In genomic region chr16:10979717-10980601, GRCh38 we compare ENCODE assay signal across 11 cellular contexts. TPM values are rescaled to one million over a fixed set of nuclear protein-coding genes. Genes with fewer than 3 reads are reported as not detected.
DNase-seq lines count a peak whose midpoint lies in the region; ATAC-seq, FAIRE-seq and TF ChIP-seq lines count a peak whose summit lies in the region.
"Had no signal": no experiment of that assay in that cellular context is flagged by ENCODE, and none has a peak within 500 bp of the region (broad histone marks: within the 10 kb centered on the region; RNA-seq: fewer than 3 reads in every experiment).

No MANE protein-coding gene starts in this region.

- intact Hi-C loops in IMR-90 (cut with micrococcal nuclease) = no loop called here
- intact Hi-C loops in mammary epithelial cell (cut with micrococcal nuclease) = no loop called here
- intact Hi-C loops in stomach (cut with DNase I; ENCODE audit: low total_unique reads) = no loop called here

- H3K4me1 ChIP-seq in IMR-90 (ENCODE audit: control insufficient read depth, insufficient read depth, low read length) (peaks cover 17% of the 10 kb centered on the region), mammary epithelial cell (ENCODE audit: insufficient read depth, low read length) (peaks cover 16% of the 10 kb centered on the region), keratinocyte (ENCODE audit: control insufficient read depth, extremely low read depth, insufficient read depth, low read length) (peaks cover 23% of the 10 kb centered on the region), stomach (peaks cover 17 to 39% (median 27%) of the 10 kb centered on the region in 4 donors)

- H2BK120ac ChIP-seq in IMR-90 (ENCODE audit: low read depth, low read length) = no peak overlapping the region

- no peak overlapping the region for H3K4me3 ChIP-seq in IMR-90 (ENCODE audit: insufficient read depth, low read depth, low read length)
- H3K4me3 ChIP-seq in mammary epithelial cell (replicated peaks in 1 of 3; ENCODE audit: insufficient read depth in 1 of 3, low read depth in 2 of 3, low read length in 3 of 3) = no peak overlapping the region
- H3K4me3 ChIP-seq in keratinocyte (ENCODE audit: control insufficient read depth in 2 of 3, extremely low read depth in 1 of 3, insufficient read depth in 2 of 3, low read depth in 1 of 3, low read length in 3 of 3) = no peak overlapping the region
- H3K4me3 ChIP-seq in stomach = no peak overlapping the region

- H2AK5ac ChIP-seq in IMR-90 (ENCODE audit: low read depth, low read length) = 0 out of 2 replicates have a peak overlapping the region, but pooled peaks have one; percentile 7

- no peak overlapping the region for H2BK15ac ChIP-seq in IMR-90 (ENCODE audit: low read depth, low read length)

- in situ Hi-C loops in IMR-90 (cut with MboI; ENCODE audit: low sequenced_read_pairs) = loop anchor here (10.0 kb wide), 1 partner anchor 115 kb away; no protein-coding TSS in a partner anchor
- in situ Hi-C loops in mammary epithelial cell (cut with MboI; ENCODE audit: low sequenced_read_pairs in 2 of 2) = no loop called here

- POLR2A ChIA-PET in IMR-90 (lab: Charles Lee; ENCODE audit: unreplicated experiment) = interaction anchor here (0.5 kb wide), 1 partner anchor 110 kb away, joined by 5 read pairs; no protein-coding TSS in a partner anchor

- no peak for FAIRE-seq in keratinocyte (lab: Jason Lieb, UNC)

- no peak overlapping the region for H3K23ac ChIP-seq in IMR-90 (ENCODE audit: low read depth, low read length)

- H2AK9ac ChIP-seq in IMR-90 (replicated peaks; ENCODE audit: low read depth, low read length, poor library complexity) = no peak overlapping the region

- H3K9me3 ChIP-seq in IMR-90 (ENCODE audit: control insufficient read depth, insufficient read depth, low read length) (no peaks in the 10 kb centered on the region), mammary epithelial cell (replicated peaks; ENCODE audit: insufficient read depth, low read length) (no peaks in the 10 kb centered on the region), keratinocyte (ENCODE audit: control insufficient read depth, low read depth, low read length) (no peaks in the 10 kb centered on the region), stomach (no peaks in the 10 kb centered on the region)

- no peak for TF ChIP-seq EP300 in stomach (IDR thresholded peaks at IDR 0.05)

- DNase-seq in IMR-90 = no peak
- peak; percentile 87 for DNase-seq in mammary epithelial cell
- no peak for DNase-seq in keratinocyte (ENCODE audit: low read depth, low spot score)
- no peak for DNase-seq in stomach
- no peak for DNase-seq in NCI-H1417 (lab: John Stamatoyannopoulos, UW)
- DNase-seq in SW480 (ENCODE audit: low spot score) = no peak
- no peak for DNase-seq in A172 (ENCODE audit: low spot score)
- DNase-seq in DMS79 treated with DMSO at 0.1 percent for 48 hours (lab: John Stamatoyannopoulos, UW) = no peak
- DNase-seq: activated gamma-delta T cell treated with Interleukin-2 at 50 U/mL for 16 hours, NCI-H1694 treated with DMSO at 0.1 percent for 48 hours, T-cell had no signal

- BruUV-seq in IMR-90 (replicated peaks; lab: Mats Ljungman, UMichigan) = no TSS peak
- no TSS peak for BruUV-seq in mammary epithelial cell (replicated peaks; lab: Mats Ljungman, UMichigan)

- no peak overlapping the region for H3K56ac ChIP-seq in IMR-90 (ENCODE audit: extremely low read depth, insufficient read depth, low read length)

- H4K5ac ChIP-seq in IMR-90 (ENCODE audit: low read depth, low read length) = peak overlapping the region; percentile 44

- WGBS in IMR-90 (ENCODE audit: extremely low coverage in 2 of 2, insufficient read length in 1 of 2), 2 experiments = 51% methylated on average over 6 of the region's 19 CpGs; no CpG with 5 or more reads in 1 of the 2 experiments
- WGBS in mammary epithelial cell (ENCODE audit: low coverage, missing lambda C conversion rate) = 9% methylated on average over 18 of the region's 19 CpGs
- 38 to 51% (median 38%) methylated on average over 13 to 19 of the region's 19 CpGs for WGBS in stomach, 5 donors

- H4K8ac ChIP-seq in IMR-90 (ENCODE audit: low read depth in 2 of 2, low read length in 2 of 2) = peak overlapping the region in 1 of 2 experiments; percentile 5; a peak in 1 of 4 replicates

- H3K27me3 ChIP-seq in IMR-90 (ENCODE audit: control insufficient read depth, insufficient read depth, low read length) = no peaks in the 10 kb centered on the region
- no peaks in the 10 kb centered on the region for H3K27me3 ChIP-seq in mammary epithelial cell (ENCODE audit: insufficient read depth, low read length)
- H3K27me3 ChIP-seq in keratinocyte (ENCODE audit: control insufficient read depth, extremely low read depth, insufficient read depth, low read length) = no peaks in the 10 kb centered on the region
- no peaks in the 10 kb centered on the region for H3K27me3 ChIP-seq in stomach

- H3K79me1 ChIP-seq in IMR-90 (ENCODE audit: low read depth in 1 of 2, low read length in 2 of 2) = peaks cover 0 to 9% of the 10 kb centered on the region in 2 experiments; a peak in 1 of 4 replicates

- H2BK5ac ChIP-seq in IMR-90 (ENCODE audit: low read depth, low read length, poor library complexity, severe bottlenecking) = no peak overlapping the region

- H3K4me2 ChIP-seq in IMR-90 (ENCODE audit: low read depth, low read length) = no peak overlapping the region
- H3K4me2 ChIP-seq in mammary epithelial cell (ENCODE audit: insufficient read depth, low read depth, low read length) = peak overlapping the region; percentile 44
- H3K4me2 ChIP-seq in keratinocyte (ENCODE audit: control insufficient read depth, extremely low read depth, insufficient read depth, low read depth, low read length) = peak overlapping the region; percentile 35

- TF ChIP-seq POLR2A in IMR-90 (IDR thresholded peaks at IDR 0.05; ENCODE audit: low read depth, low read length) (no peak), stomach (IDR thresholded peaks at IDR 0.05) (no peak)

- ATAC-seq in IMR-90 (ENCODE audit: low read depth) = no peak
- ATAC-seq: T-cell had no signal

- no peak overlapping the region for H3K9ac ChIP-seq in IMR-90 (ENCODE audit: low read depth, low read length)
- H3K9ac ChIP-seq in mammary epithelial cell (ENCODE audit: insufficient read depth, low read length) = peak overlapping the region; percentile 25
- peak overlapping the region; percentile 35 for H3K9ac ChIP-seq in keratinocyte (ENCODE audit: control insufficient read depth, extremely low read depth, insufficient read depth, low read length)

- peak overlapping the region; percentile 20; the same call in 1 of the 2 replicates for H3K27ac ChIP-seq in IMR-90 (ENCODE audit: insufficient read depth, low read length)
- peak overlapping the region; percentile 43 for H3K27ac ChIP-seq in mammary epithelial cell (ENCODE audit: insufficient read depth, low read depth, low read length)
- peak overlapping the region; percentile 42 for H3K27ac ChIP-seq in keratinocyte (ENCODE audit: control insufficient read depth, insufficient read depth, low read length)
- peak overlapping the region in 4 of 5 donors; percentile 53 to 78 (median 71) for H3K27ac ChIP-seq in stomach

- H3K14ac ChIP-seq in IMR-90 (replicated peaks; ENCODE audit: low read depth, low read length) = no peak overlapping the region

- H4K20me1 ChIP-seq in IMR-90 (ENCODE audit: insufficient read depth, low read length) (no peaks in the 10 kb centered on the region), mammary epithelial cell (ENCODE audit: insufficient read depth, low read length) (no peaks in the 10 kb centered on the region), keratinocyte (ENCODE audit: control insufficient read depth, extremely low read depth, insufficient read depth, low read length) (no peaks in the 10 kb centered on the region)

- H4K91ac ChIP-seq in IMR-90 (ENCODE audit: insufficient read depth, low read depth, low read length) = no peak overlapping the region; the same call in 1 of the 2 replicates

- H2AFZ ChIP-seq in IMR-90 (replicated peaks; ENCODE audit: low read length, poor library complexity) = no peak overlapping the region
- peak overlapping the region; percentile 79 for H2AFZ ChIP-seq in mammary epithelial cell (ENCODE audit: low read depth, low read length)
- H2AFZ ChIP-seq in keratinocyte (ENCODE audit: control insufficient read depth, low read length) = peak overlapping the region; percentile 54

- no peak overlapping the region; the same call in 1 of the 2 replicates for H2BK20ac ChIP-seq in IMR-90 (ENCODE audit: low read depth, low read length)

- H3K18ac ChIP-seq in IMR-90 (ENCODE audit: low read depth, low read length) = peak overlapping the region; percentile 54; the same call in 1 of the 2 replicates

- dilution Hi-C loops in IMR-90 (cut with HindIII; ENCODE audit: low sequenced_read_pairs, unreplicated experiment) = no loop called here
- dilution Hi-C loops in mammary epithelial cell (cut with HindIII; ENCODE audit: low sequenced_read_pairs) = loop anchor here (5.0 to 10.0 kb wide), 2 partner anchors 37 to 375 kb away; no protein-coding TSS in a partner anchor
- dilution Hi-C loops in keratinocyte (cut with MboI; ENCODE audit: extremely low pct_ligation_motif_present, low sequenced_read_pairs) = no loop called here

- H3K79me2 ChIP-seq in mammary epithelial cell (ENCODE audit: insufficient read depth, low read length) (no peaks in the 10 kb centered on the region), keratinocyte (ENCODE audit: control insufficient read depth, insufficient read depth, low read length) (no peaks in the 10 kb centered on the region)

- H3K4ac ChIP-seq in IMR-90 (ENCODE audit: low read depth, low read length) = 0 out of 2 replicates have a peak overlapping the region, but pooled peaks have one; percentile 10

- TF ChIP-seq CTCF in IMR-90 (conservative IDR thresholded peaks at IDR 0.05; ENCODE audit: low read depth, low read length) (no peak), mammary epithelial cell (conservative IDR thresholded peaks at IDR 0.05 in 1 of 2, IDR thresholded peaks at IDR 0.05 in 1 of 2; ENCODE audit: extremely low read depth in 1 of 2, insufficient read depth in 1 of 2, low read depth in 1 of 2, low read length in 2 of 2) (no peak), keratinocyte (optimal IDR thresholded peaks at IDR 0.05 in 1 of 3, IDR thresholded peaks at IDR 0.05 in 1 of 3, conservative IDR thresholded peaks at IDR 0.05 in 1 of 3; ENCODE audit: extremely low read depth in 1 of 3, insufficient read depth in 2 of 3, low read length in 3 of 3) (no peak), stomach (IDR thresholded peaks at IDR 0.05) (no peak)

- TF ChIP-seq RAD21 in IMR-90 (IDR thresholded peaks at IDR 0.05; ENCODE audit: low read length) = no peak

- peaks cover 17% of the 10 kb centered on the region for H3K36me3 ChIP-seq in IMR-90 (ENCODE audit: control insufficient read depth, insufficient read depth, low read length)
- peaks cover 6% of the 10 kb centered on the region for H3K36me3 ChIP-seq in mammary epithelial cell (ENCODE audit: insufficient read depth, low read length)
- peaks cover 4 to 10% of the 10 kb centered on the region in 2 experiments for H3K36me3 ChIP-seq in keratinocyte (ENCODE audit: control insufficient read depth in 2 of 2, extremely low read depth in 1 of 2, insufficient read depth in 2 of 2, low read length in 2 of 2)
- H3K36me3 ChIP-seq in stomach = peaks cover 8 to 66% (median 53%) of the 10 kb centered on the region in 4 donors

- CTCF ChIA-PET in IMR-90 (lab: Yijun Ruan, JAX) (interaction anchor here (0.8 to 1.1 kb wide), 2 partner anchors 16 to 376 kb away, joined by 3 to 4 read pairs; no protein-coding TSS in a partner anchor), mammary epithelial cell (lab: Charles Lee; ENCODE audit: low non-redundant PET) (interaction anchor here (0.6 kb wide), 1 partner anchor 276 kb away, joined by 3 read pairs; the partner anchor contains the start of gene SOCS1)

- H3K9me1 ChIP-seq in IMR-90 (ENCODE audit: insufficient read depth, low read length) = peaks cover 18% of the 10 kb centered on the region
- H3K9me1 ChIP-seq in keratinocyte (ENCODE audit: control insufficient read depth, extremely low read depth, insufficient read depth, low read length) = no peaks in the 10 kb centered on the region

RNA-seq across cellular contexts. Expression of gene CLEC16A, which starts 35.6 kb away (rescaled TPM):
- 16.5 and 18.3 TPM in 2 replicates for total RNA-seq in IMR-90 (2012; rRNA removed)
- 15.4 and 15.9 TPM in 2 replicates for polyA plus RNA-seq in IMR-90 (2012; rRNA removed)
- polyA plus RNA-seq in IMR-90 (2012; cell fraction: cytosol; rRNA removed) = 11.0 and 13.5 TPM in 2 replicates
- polyA plus RNA-seq in IMR-90 (2012; cell fraction: nucleus; rRNA removed; ENCODE audit: low replicate concordance) = 22.9 and 31.5 TPM in 2 replicates
- 10 to 100 TPM; 36.4 to 46.3 TPM for total RNA-seq in mammary epithelial cell
- 15.8 TPM for polyA plus RNA-seq in mammary epithelial cell
- 67.8 TPM for polyA minus RNA-seq in mammary epithelial cell
- 8.5 to 14.6 TPM (median 9.5 TPM) in 3 replicates for polyA plus RNA-seq in keratinocyte
- polyA plus RNA-seq in keratinocyte (2011; ENCODE audit: low read depth) = 21.1 TPM
- 12.1 and 13.6 TPM in 2 replicates for polyA plus RNA-seq in keratinocyte (2011; cell fraction: cytosol; rRNA removed)
- polyA plus RNA-seq in keratinocyte (2011; cell fraction: nucleus; rRNA removed) = 24.2 and 28.2 TPM in 2 replicates
- polyA plus RNA-seq in keratinocyte (2012; ENCODE audit: low replicate concordance) = 12.7 and 15.2 TPM in 2 replicates
- 25.7 to 41.6 TPM (median 40.4 TPM) in 3 replicates for polyA minus RNA-seq in keratinocyte
- polyA minus RNA-seq in keratinocyte (2011; cell fraction: cytosol; rRNA and poly(A)+ RNA removed) = 27.4 TPM
- polyA minus RNA-seq in keratinocyte (2011; cell fraction: nucleus; rRNA and poly(A)+ RNA removed) = 20.9 and 35.0 TPM in 2 replicates
- total RNA-seq in stomach = 100 to 1,000 TPM in 2 of 5 donors, 10 to 100 TPM in 3; 20.2 to 176 (median 66.5) TPM
- polyA plus RNA-seq in stomach = 1 to 10 TPM; 5.8 to 8.6 (median 6.7) TPM
- 13.3 and 17.3 TPM in 2 replicates for total RNA-seq in A172 (2014; rRNA removed; shearing (Covaris generic))

RNA-seq across cellular contexts. Expression of gene DEXI, which starts 37.7 kb away (rescaled TPM):
- total RNA-seq in IMR-90 (2012; rRNA removed) (43.7 and 44.4 TPM in 2 replicates), mammary epithelial cell (10 to 100 TPM; 34.4 to 42.5 TPM), stomach (10 to 100 TPM; 16.5 to 97.9 (median 20.4) TPM)
- polyA plus RNA-seq in IMR-90 (2012; rRNA removed) (62.5 and 63.6 TPM in 2 replicates), mammary epithelial cell (49.3 TPM), keratinocyte (25.9 to 51.8 TPM (median 32.5 TPM) in 3 replicates), stomach (10 to 100 TPM; 23.7 to 42.8 (median 37.4) TPM)
- polyA plus RNA-seq in IMR-90 (2012; cell fraction: cytosol; rRNA removed) = 73.1 and 112 TPM in 2 replicates
- polyA plus RNA-seq in IMR-90 (2012; cell fraction: nucleus; rRNA removed; ENCODE audit: low replicate concordance) = 27.5 and 44.2 TPM in 2 replicates
- polyA minus RNA-seq in mammary epithelial cell (21.1 TPM), keratinocyte (37.2 to 80.4 TPM (median 58.4 TPM) in 3 replicates)
- polyA plus RNA-seq in keratinocyte (2011; ENCODE audit: low read depth) = 6.2 TPM
- 57.6 and 76.6 TPM in 2 replicates for polyA plus RNA-seq in keratinocyte (2011; cell fraction: cytosol; rRNA removed)
- 33.9 and 44.4 TPM in 2 replicates for polyA plus RNA-seq in keratinocyte (2011; cell fraction: nucleus; rRNA removed)
- polyA plus RNA-seq in keratinocyte (2012; ENCODE audit: low replicate concordance) = 27.1 and 40.9 TPM in 2 replicates
- 73.3 TPM for polyA minus RNA-seq in keratinocyte (2011; cell fraction: cytosol; rRNA and poly(A)+ RNA removed)
- polyA minus RNA-seq in keratinocyte (2011; cell fraction: nucleus; rRNA and poly(A)+ RNA removed) = 12.8 and 14.9 TPM in 2 replicates
- total RNA-seq in A172 (2014; rRNA removed; shearing (Covaris generic)) = 65.9 and 66.5 TPM in 2 replicates

Comparison
In these comparisons a context has a peak if more than half of its experiments do, and no peak if none do; other contexts are left out.
1. H3K27ac ChIP-seq: peak in every context shown above with its lines; median percentile 71 in stomach; 43 in mammary epithelial cell; 42 in keratinocyte; 20 in IMR-90.